ENCODE assay signal across 23 cellular contexts in the genomic region with DNA sequence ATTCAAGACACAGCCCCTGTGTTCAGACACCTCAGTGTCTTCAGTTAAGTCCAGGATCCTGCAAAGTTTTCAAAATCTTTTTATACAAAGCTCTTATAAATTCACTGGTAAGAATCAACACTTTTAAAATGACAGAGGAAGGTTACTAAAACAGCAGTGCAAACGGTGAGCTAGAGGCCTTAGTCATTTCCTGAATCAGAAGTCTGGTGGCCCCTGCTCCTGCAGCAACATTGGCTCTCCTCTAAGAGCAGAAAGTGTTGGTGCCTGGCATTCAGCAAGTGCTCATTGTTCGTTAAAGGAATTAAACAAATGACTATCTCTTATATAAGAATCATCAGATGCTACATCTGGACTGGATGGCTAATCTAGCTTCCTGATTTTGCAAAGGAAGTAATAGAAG.
DNase-seq lines count a peak whose midpoint lies in the region; ATAC-seq, FAIRE-seq and TF ChIP-seq lines count a peak whose summit lies in the region.
"Had no signal": no experiment of that assay in that cellular context is flagged by ENCODE, and none has a peak within 500 bp of the region (broad histone marks: within the 10 kb centered on the region; RNA-seq: fewer than 3 reads in every experiment).

No MANE protein-coding gene starts in this region.

- no peaks in the 10 kb centered on the region for H3K27me3 Mint-ChIP-seq in GM23338 (ENCODE audit: insufficient read depth, low read depth, poor library complexity)
- no peaks in the 10 kb centered on the region for H3K27me3 Mint-ChIP-seq in astrocyte (ENCODE audit: low read depth, unreplicated experiment)
- H3K27me3 Mint-ChIP-seq in endothelial cell (ENCODE audit: unreplicated experiment): peaks cover 1% of the 10 kb centered on the region
- H3K27me3 Mint-ChIP-seq: CD8-positive, alpha-beta memory T cell had no signal

- H3K27me3 ChIP-seq in GM23338 (ENCODE audit: insufficient read depth) (no peaks in the 10 kb centered on the region), astrocyte (ENCODE audit: insufficient read depth, low read length) (no peaks in the 10 kb centered on the region), left ventricle myocardium inferior (ENCODE audit: low read depth) (no peaks in the 10 kb centered on the region)

- H2AFZ ChIP-seq in GM23338: peak overlapping the region; percentile 34; the same call in 1 of the 2 replicates
- H2AFZ ChIP-seq in astrocyte (ENCODE audit: low read depth, low read length): no peak overlapping the region
- H2AFZ ChIP-seq: parathyroid adenoma had no signal

- H3K79me2 ChIP-seq in GM23338 (replicated peaks; ENCODE audit: insufficient read depth): no peaks in the 10 kb centered on the region
- no peaks in the 10 kb centered on the region for H3K79me2 ChIP-seq in astrocyte (ENCODE audit: insufficient read depth, low read length)
- H3K79me2 ChIP-seq: parathyroid adenoma had no signal

- no peak overlapping the region for H3K27ac ChIP-seq in GM23338 (ENCODE audit: low read depth)
- H3K27ac ChIP-seq in astrocyte (ENCODE audit: low read depth, low read length): no peak overlapping the region
- H3K27ac ChIP-seq in left ventricle myocardium inferior (replicated peaks): no peak overlapping the region
- H3K27ac ChIP-seq: parathyroid adenoma had no signal

- H3K4me1 ChIP-seq in GM23338 (ENCODE audit: insufficient read depth): no peaks in the 10 kb centered on the region
- no peaks in the 10 kb centered on the region for H3K4me1 ChIP-seq in astrocyte (ENCODE audit: insufficient read depth, low read length)
- H3K4me1 ChIP-seq in left ventricle myocardium inferior: no peaks in the 10 kb centered on the region
- H3K4me1 ChIP-seq: parathyroid adenoma had no signal

- no peak overlapping the region for H3K9ac ChIP-seq in astrocyte (ENCODE audit: low read length)
- H3K9ac ChIP-seq: parathyroid adenoma had no signal

- DNase-seq in AG08395 (ENCODE audit: low spot score) (peak; percentile 21), GM23338 (ENCODE audit: low spot score) (no peak), NOMO-1 (lab: John Stamatoyannopoulos, UW; ENCODE audit: unreplicated experiment in 2 of 2) (peak; percentile 26 to 71), astrocyte (ENCODE audit: low read depth) (peak; percentile 6), foreskin fibroblast (no peak), GM20000 (ENCODE audit: low spot score) (no peak), endothelial cell (ENCODE audit: low spot score) (no peak), left ventricle myocardium inferior (no peak)
- DNase-seq: activated CD8-positive, alpha-beta memory T cell treated with anti-CD3 and anti-CD28 coated beads, Interleukin-2, amount 50 U/mL, for 48 hours; activated gamma-delta T cell; anterior cingulate cortex; CD8-positive, alpha-beta memory T cell; hippocampal formation; mesenchymal stem cell; naive thymus-derived CD8-positive, alpha-beta T cell; NCI-H187; NCI-H345; stimulated activated CD4-positive, alpha-beta T cell treated with anti-CD3 and anti-CD28 coated beads, Interleukin-2, amount 100 ng/mL, for 24 hours; stimulated activated naive CD8-positive, alpha-beta T cell treated with anti-CD3 and anti-CD28 coated beads, Interleukin-15, amount 100 ng/mL, for 72 hours had no signal

- H3F3A ChIP-seq in GM23338 (replicated peaks; ENCODE audit: low read depth): no peaks in the 10 kb centered on the region

- no peaks in the 10 kb centered on the region for H3K9me3 Mint-ChIP-seq in GM23338
- H3K9me3 Mint-ChIP-seq in astrocyte (ENCODE audit: unreplicated experiment): peaks cover 10% of the 10 kb centered on the region
- H3K9me3 Mint-ChIP-seq in endothelial cell (ENCODE audit: unreplicated experiment): no peaks in the 10 kb centered on the region
- H3K9me3 Mint-ChIP-seq: type B pancreatic cell had no signal

- H4K20me1 ChIP-seq in GM23338 (replicated peaks; ENCODE audit: insufficient read depth): no peaks in the 10 kb centered on the region
- no peaks in the 10 kb centered on the region for H4K20me1 ChIP-seq in astrocyte (ENCODE audit: insufficient read depth, low read length)

- H3K4me2 ChIP-seq in GM23338 (no peak overlapping the region), astrocyte (ENCODE audit: low read length) (no peak overlapping the region)

- H3K27ac Mint-ChIP-seq in GM23338: no peak overlapping the region
- no peak overlapping the region for H3K27ac Mint-ChIP-seq in astrocyte (ENCODE audit: unreplicated experiment)
- H3K27ac Mint-ChIP-seq in endothelial cell (ENCODE audit: unreplicated experiment): no peak overlapping the region
- H3K27ac Mint-ChIP-seq: CD8-positive, alpha-beta memory T cell; naive thymus-derived CD8-positive, alpha-beta T cell; stimulated activated naive CD8-positive, alpha-beta T cell treated with anti-CD3 and anti-CD28 coated beads, Interleukin-15, amount 100 ng/mL, for 72 hours; type B pancreatic cell had no signal

- no peak for FAIRE-seq in astrocyte (lab: Jason Lieb, UNC)
- FAIRE-seq: keratinocyte had no signal

- TF ChIP-seq CTCF in GM23338 (conservative IDR thresholded peaks at IDR 0.05; ENCODE audit: low read depth in 2 of 2) (no peak), astrocyte (IDR thresholded peaks at IDR 0.05; ENCODE audit: insufficient read depth, low read depth, low read length) (no peak), foreskin fibroblast (IDR thresholded peaks at IDR 0.05; ENCODE audit: low read depth, low read length) (no peak), GM20000 (IDR thresholded peaks at IDR 0.05; ENCODE audit: extremely low read depth, missing control alignments) (no peak), endothelial cell (IDR thresholded peaks at IDR 0.05; ENCODE audit: unreplicated experiment) (no peak), left ventricle myocardium inferior (IDR thresholded peaks at IDR 0.05; ENCODE audit: borderline replicate concordance) (no peak)

- ATAC-seq in GM23338: no peak
- ATAC-seq: naive thymus-derived CD8-positive, alpha-beta T cell; Right ventricle myocardium inferior; stimulated activated naive CD8-positive, alpha-beta T cell treated with anti-CD3 and anti-CD28 coated beads, Interleukin-15, amount 100 ng/mL, for 72 hours had no signal

- H3K9me3 ChIP-seq in astrocyte (ENCODE audit: insufficient read depth, low read depth, low read length) (no peaks in the 10 kb centered on the region), left ventricle myocardium inferior (replicated peaks) (peaks cover 10% of the 10 kb centered on the region)

- H3K4me1 Mint-ChIP-seq in GM23338 (no peaks in the 10 kb centered on the region), astrocyte (ENCODE audit: low read depth, unreplicated experiment) (peaks cover 20% of the 10 kb centered on the region), endothelial cell (ENCODE audit: unreplicated experiment) (no peaks in the 10 kb centered on the region)
- H3K4me1 Mint-ChIP-seq: CD8-positive, alpha-beta memory T cell; naive thymus-derived CD8-positive, alpha-beta T cell; stimulated activated naive CD8-positive, alpha-beta T cell treated with anti-CD3 and anti-CD28 coated beads, Interleukin-15, amount 100 ng/mL, for 72 hours had no signal

- H3K4me3 ChIP-seq in GM23338 (no peak overlapping the region), astrocyte (ENCODE audit: insufficient read depth, low read depth, low read length) (no peak overlapping the region), foreskin fibroblast (ENCODE audit: low read depth in 1 of 2, low read length in 2 of 2) (no peak overlapping the region), left ventricle myocardium inferior (no peak overlapping the region)

- no peaks in the 10 kb centered on the region for H3K9me2 ChIP-seq in GM23338 (ENCODE audit: insufficient read depth)

- H3K36me3 Mint-ChIP-seq in GM23338 (ENCODE audit: low read depth) (no peaks in the 10 kb centered on the region), astrocyte (ENCODE audit: low read depth, unreplicated experiment) (no peaks in the 10 kb centered on the region), endothelial cell (ENCODE audit: low read depth, unreplicated experiment) (no peaks in the 10 kb centered on the region)
- H3K36me3 Mint-ChIP-seq: CD8-positive, alpha-beta memory T cell; naive thymus-derived CD8-positive, alpha-beta T cell; type B pancreatic cell had no signal

- no peak overlapping the region for H3K4me3 Mint-ChIP-seq in GM23338
- no peak overlapping the region for H3K4me3 Mint-ChIP-seq in astrocyte (ENCODE audit: unreplicated experiment)
- H3K4me3 Mint-ChIP-seq in endothelial cell (ENCODE audit: unreplicated experiment): no peak overlapping the region
- H3K4me3 Mint-ChIP-seq: CD8-positive, alpha-beta memory T cell; naive thymus-derived CD8-positive, alpha-beta T cell; stimulated activated naive CD8-positive, alpha-beta T cell treated with anti-CD3 and anti-CD28 coated beads, Interleukin-15, amount 100 ng/mL, for 72 hours; type B pancreatic cell had no signal

- intact Hi-C loops in left ventricle myocardium inferior (cut with micrococcal nuclease): no loop called here

- no peaks in the 10 kb centered on the region for H3K36me3 ChIP-seq in GM23338 (ENCODE audit: insufficient read depth)
- H3K36me3 ChIP-seq in astrocyte (ENCODE audit: insufficient read depth, low read length): no peaks in the 10 kb centered on the region
- no peaks in the 10 kb centered on the region for H3K36me3 ChIP-seq in left ventricle myocardium inferior

TF ChIP-seq in GM23338, 12 proteins besides CTCF, POLR2A, EP300 and RAD21 (continues in another document):
- TF ChIP-seq CREB1 (CRISPR knock-in tag; IDR thresholded peaks at IDR 0.05; ENCODE audit: low read depth) (no peak), EZH2 (IDR thresholded peaks at IDR 0.05; ENCODE audit: low read depth, unreplicated experiment) (no peak), STAT1 (IDR thresholded peaks at IDR 0.05; ENCODE audit: unreplicated experiment) (no peak)

Comparison
In these comparisons a context has a peak if more than half of its experiments do, and no peak if none do; other contexts are left out.
1. DNase-seq: peak in AG08395 (single experiment), NOMO-1 (2 of 2) and astrocyte (single experiment); none in GM23338 (single experiment), foreskin fibroblast (0 of 2), GM20000 (single experiment), endothelial cell (single experiment) and left ventricle myocardium inferior (single experiment).